Comparison of ENCODE assay signal across 13 cellular contexts in the genomic region with DNA sequence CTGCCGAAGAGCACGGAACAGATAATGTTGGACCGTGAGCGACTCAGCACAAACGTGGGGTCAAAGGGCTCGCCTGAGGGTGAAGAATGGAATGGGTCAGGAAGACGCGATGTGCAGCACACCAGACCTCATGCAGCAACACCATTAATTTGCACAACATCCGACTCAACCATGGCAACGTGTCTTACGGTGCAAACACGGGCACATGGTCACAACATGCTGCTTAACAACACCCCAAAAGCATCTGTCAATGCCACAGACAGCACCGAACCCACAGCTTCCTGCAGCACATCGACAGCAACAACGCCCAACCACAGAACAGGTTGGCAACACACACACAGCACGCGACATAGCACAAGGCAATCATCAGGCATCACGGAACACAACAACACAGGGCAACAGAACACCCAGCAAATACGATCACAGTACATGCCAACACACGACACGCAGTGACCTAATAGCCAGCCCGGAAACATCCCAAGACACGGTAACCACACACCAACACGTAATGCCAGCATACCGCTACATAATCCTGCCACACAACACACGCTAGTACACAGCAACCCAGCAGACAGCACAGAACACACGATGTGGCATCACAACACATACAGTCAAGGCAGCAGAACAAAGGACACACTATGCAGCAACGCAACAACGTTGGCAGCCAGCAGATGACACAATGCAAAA. TPM values are rescaled to one million over a fixed set of nuclear protein-coding genes. Genes with fewer than 3 reads are reported as not detected.
DNase-seq lines count a peak whose midpoint lies in the region; ATAC-seq, FAIRE-seq and TF ChIP-seq lines count a peak whose summit lies in the region.
"Not testable (repeated sequence)": the region's sequence is repeated elsewhere in the genome, so short reads cannot be mapped to it uniquely, and the experiment has no call there.
"Had no signal": no experiment of that assay in that cellular context is flagged by ENCODE, and none has a peak within 500 bp of the region (broad histone marks: within the 10 kb centered on the region; RNA-seq: fewer than 3 reads in every experiment).

No MANE protein-coding gene starts in this region.

- not testable (repeated sequence) for H3K9me1 ChIP-seq in K562 (ENCODE audit: control insufficient read depth, insufficient read depth, low read length)

- H3K4me3 Mint-ChIP-seq in CD4-positive, alpha-beta T cell, result peak overlapping the region; percentile 32
- peak overlapping the region; percentile 32 for H3K4me3 Mint-ChIP-seq in activated CD4-positive, alpha-beta T cell treated with anti-CD3 and anti-CD28 coated beads, Interleukin-2, amount 10 ng/mL, durations not matched to agents 24 days and 14 days
- H3K4me3 Mint-ChIP-seq in activated T-helper 1 cell treated with anti-CD3 and anti-CD28 coated beads, Interleukin-12 subunit alpha, Interleukin-12 subunit beta, Interleukin-2, Interleukin-4 antibody, amounts not matched to agents 30 ng/mL and 10 ng/mL and 1 ng/mL, durations not matched to agents 14 hours and 24 hours and 36 hours; neural crest cell: not testable (repeated sequence)

- H3K27ac Mint-ChIP-seq in CD4-positive, alpha-beta T cell, result peak overlapping the region; percentile 85
- peak overlapping the region; percentile 63 for H3K27ac Mint-ChIP-seq in activated CD4-positive, alpha-beta T cell treated with anti-CD3 and anti-CD28 coated beads, Interleukin-2, amount 10 ng/mL, durations not matched to agents 24 days and 14 days
- peak overlapping the region; percentile 4 for H3K27ac Mint-ChIP-seq in activated T-helper 1 cell treated with anti-CD3 and anti-CD28 coated beads, Interleukin-12 subunit alpha, Interleukin-12 subunit beta, Interleukin-2, Interleukin-4 antibody, amounts not matched to agents 30 ng/mL and 10 ng/mL and 1 ng/mL, durations not matched to agents 14 hours and 24 hours and 36 hours
- H3K27ac Mint-ChIP-seq in neural crest cell (ENCODE audit: unreplicated experiment), result peak overlapping the region; percentile 93

- not testable (repeated sequence) for H3K79me2 ChIP-seq in K562 (ENCODE audit: control insufficient read depth, insufficient read depth, low read length)

- peak overlapping the region in 1 of 2 experiments; percentile 56; a peak in 2 of 4 replicates for H3K9ac ChIP-seq in K562 (ENCODE audit: insufficient read depth in 1 of 2, low read depth in 2 of 2, low read length in 2 of 2)

- not testable (repeated sequence) for TF ChIP-seq POLR2A in K562 (conservative IDR thresholded peaks at IDR 0.05)

- peaks cover 42 to 48% of the 10 kb centered on the region in 2 experiments for H3K4me1 ChIP-seq in K562 (replicated peaks in 1 of 2; ENCODE audit: control insufficient read depth in 2 of 2, insufficient read depth in 2 of 2, low read length in 2 of 2)

- not testable (repeated sequence) for H3K9me3 Mint-ChIP-seq in CD4-positive, alpha-beta T cell; activated T-helper 1 cell treated with anti-CD3 and anti-CD28 coated beads, Interleukin-12 subunit alpha, Interleukin-12 subunit beta, Interleukin-2, Interleukin-4 antibody, amounts not matched to agents 30 ng/mL and 10 ng/mL and 1 ng/mL, durations not matched to agents 14 hours and 24 hours and 36 hours; neural crest cell
- H3K9me3 Mint-ChIP-seq in activated CD4-positive, alpha-beta T cell treated with anti-CD3 and anti-CD28 coated beads, Interleukin-2, amount 10 ng/mL, durations not matched to agents 24 days and 14 days, result peaks cover 15% of the 10 kb centered on the region

- peak overlapping the region; percentile 82 for H2AFZ ChIP-seq in K562 (ENCODE audit: low read depth, low read length)

- TF ChIP-seq CTCF in CD4-positive, alpha-beta T cell (IDR thresholded peaks at IDR 0.05); K562 (IDR thresholded peaks at IDR 0.05 in 2 of 3, conservative IDR thresholded peaks at IDR 0.05 in 1 of 3; ENCODE audit: insufficient read depth in 2 of 3, low read depth in 1 of 3, low read length in 3 of 3); foreskin fibroblast (IDR thresholded peaks at IDR 0.05; ENCODE audit: low read depth, low read length); neural crest cell (conservative IDR thresholded peaks at IDR 0.05): not testable (repeated sequence)

- WGBS in K562 (ENCODE audit: insufficient coverage, low coverage, missing lambda C conversion rate), result 54% methylated on average over 29 of the region's 29 CpGs

- not testable (repeated sequence) for H3K27ac ChIP-seq in CD4-positive, alpha-beta T cell (ENCODE audit: low read depth, low read length)
- H3K27ac ChIP-seq in K562 (ENCODE audit: extremely low read depth, low read depth, low read length), result peak overlapping the region; percentile 47; the same call in 1 of the 3 replicates

- not testable (repeated sequence) for H3K36me3 Mint-ChIP-seq in CD4-positive, alpha-beta T cell (ENCODE audit: low read depth); neural crest cell (ENCODE audit: low read depth)
- peaks cover 16% of the 10 kb centered on the region for H3K36me3 Mint-ChIP-seq in activated CD4-positive, alpha-beta T cell treated with anti-CD3 and anti-CD28 coated beads, Interleukin-2, amount 10 ng/mL, durations not matched to agents 24 days and 14 days (ENCODE audit: low read depth)
- H3K36me3 Mint-ChIP-seq in activated T-helper 1 cell treated with anti-CD3 and anti-CD28 coated beads, Interleukin-12 subunit alpha, Interleukin-12 subunit beta, Interleukin-2, Interleukin-4 antibody, amounts not matched to agents 30 ng/mL and 10 ng/mL and 1 ng/mL, durations not matched to agents 14 hours and 24 hours and 36 hours (ENCODE audit: low read depth), result peaks cover 21% of the 10 kb centered on the region

- DNase-seq in CD4-positive, alpha-beta T cell, result peak; percentile 44 to 88 (median 60)
- peak; percentile 80 for DNase-seq in MV-4-11 (lab: John Stamatoyannopoulos, UW)
- DNase-seq in activated CD4-positive, alpha-beta T cell treated with anti-CD3 and anti-CD28 coated beads, Interleukin-2, amount 10 ng/mL, durations not matched to agents 24 days and 14 days, result peak; percentile 86
- peak; percentile 44 for DNase-seq in activated T-helper 1 cell treated with anti-CD3 and anti-CD28 coated beads, Interleukin-12 subunit alpha, Interleukin-12 subunit beta, Interleukin-2, Interleukin-4 antibody, amounts not matched to agents 30 ng/mL and 10 ng/mL and 1 ng/mL, durations not matched to agents 14 hours and 24 hours and 36 hours (ENCODE audit: low spot score)
- DNase-seq in K562 (ENCODE audit: extremely low read depth in 1 of 4, low spot score in 3 of 4), result peak in 1 of 4 experiments; percentile 72
- peak; percentile 38 to 79 for DNase-seq in foreskin fibroblast
- not testable (repeated sequence) for DNase-seq in neural crest cell (ENCODE audit: low read depth, low spot score); stimulated activated naive CD8-positive, alpha-beta T cell treated with anti-CD3 and anti-CD28 coated beads, Interleukin-15, Interleukin-2, amounts not matched to agents 100 U/mL and 50 U/mL, for 24 hours

- peaks cover 24% of the 10 kb centered on the region for H3K4me1 Mint-ChIP-seq in CD4-positive, alpha-beta T cell (ENCODE audit: low read depth)
- H3K4me1 Mint-ChIP-seq in activated CD4-positive, alpha-beta T cell treated with anti-CD3 and anti-CD28 coated beads, Interleukin-2, amount 10 ng/mL, durations not matched to agents 24 days and 14 days, result peaks cover 18% of the 10 kb centered on the region
- H3K4me1 Mint-ChIP-seq in activated T-helper 1 cell treated with anti-CD3 and anti-CD28 coated beads, Interleukin-12 subunit alpha, Interleukin-12 subunit beta, Interleukin-2, Interleukin-4 antibody, amounts not matched to agents 30 ng/mL and 10 ng/mL and 1 ng/mL, durations not matched to agents 14 hours and 24 hours and 36 hours (ENCODE audit: low read depth), result peaks cover 12% of the 10 kb centered on the region
- H3K4me1 Mint-ChIP-seq in neural crest cell, result not testable (repeated sequence)

- not testable (repeated sequence) for TF ChIP-seq RAD21 in K562 (CRISPR knock-in tag; conservative IDR thresholded peaks at IDR 0.05 in 1 of 2, IDR thresholded peaks at IDR 0.05 in 1 of 2)

- not testable (repeated sequence) for H3K36me3 ChIP-seq in K562 (ENCODE audit: control insufficient read depth, insufficient read depth, low read length)

- not testable (repeated sequence) for H3K27me3 Mint-ChIP-seq in CD4-positive, alpha-beta T cell; activated CD4-positive, alpha-beta T cell treated with anti-CD3 and anti-CD28 coated beads, Interleukin-2, amount 10 ng/mL, durations not matched to agents 24 days and 14 days; activated T-helper 1 cell treated with anti-CD3 and anti-CD28 coated beads, Interleukin-12 subunit alpha, Interleukin-12 subunit beta, Interleukin-2, Interleukin-4 antibody, amounts not matched to agents 30 ng/mL and 10 ng/mL and 1 ng/mL, durations not matched to agents 14 hours and 24 hours and 36 hours (ENCODE audit: insufficient read depth); neural crest cell (ENCODE audit: low read depth)

- TF ChIP-seq EP300 in K562 (IDR thresholded peaks at IDR 0.05; ENCODE audit: low read length), result not testable (repeated sequence)

- not testable (repeated sequence) for H3K27me3 ChIP-seq in CD4-positive, alpha-beta T cell (ENCODE audit: control insufficient read depth, insufficient read depth, low read length); K562 (ENCODE audit: control insufficient read depth in 2 of 2, insufficient read depth in 2 of 2, low read length in 2 of 2)

- POLR2A ChIA-PET in CD4-positive, alpha-beta T cell (lab: Charles Lee), result interaction anchor here (0.6 to 1.5 kb wide), 5 partner anchors 28 to 435 kb away, joined by 3 to 8 read pairs (median 4); a partner anchor contains a TSS
- POLR2A ChIA-PET in K562 (lab: Yijun Ruan, JAX), result not testable (repeated sequence)

- not testable (repeated sequence) for H4K20me1 ChIP-seq in K562 (replicated peaks; ENCODE audit: control insufficient read depth, insufficient read depth, low read length)

- not testable (repeated sequence) for FAIRE-seq in K562 (lab: Jason Lieb, UNC)

- peak overlapping the region; percentile 73 for H3K4me2 ChIP-seq in K562 (ENCODE audit: insufficient read depth, low read length)

- peak; percentile 92 for ATAC-seq in CD4-positive, alpha-beta T cell (ENCODE audit: poor library complexity)
- peak; percentile 67 for ATAC-seq in K562
- ATAC-seq in stimulated activated naive CD8-positive, alpha-beta T cell treated with anti-CD3 and anti-CD28 coated beads, Interleukin-15, Interleukin-2, amounts not matched to agents 100 U/mL and 50 U/mL, for 24 hours, result peak; percentile 48

- TSS peak; percentile 64 for BruUV-seq in K562 (replicated peaks; lab: Mats Ljungman, UMichigan)

- CTCF ChIA-PET in CD4-positive, alpha-beta T cell (lab: Charles Lee); K562 (lab: Yijun Ruan, JAX; ENCODE audit: low intra/inter-chr PET ratio): not testable (repeated sequence)

- intact Hi-C loops in CD4-positive, alpha-beta T cell (cut with DNase I, micrococcal nuclease), result loop anchor here in 1 of 2 experiments (2.0 kb wide), 1 partner anchor 436 kb away; no protein-coding TSS in a partner anchor
- intact Hi-C loops in activated CD4-positive, alpha-beta T cell treated with anti-CD3 and anti-CD28 coated beads, Interleukin-2, amount 10 ng/mL, durations not matched to agents 24 days and 14 days (cut with micrococcal nuclease); activated T-helper 1 cell treated with anti-CD3 and anti-CD28 coated beads, Interleukin-12 subunit alpha, Interleukin-12 subunit beta, Interleukin-2, Interleukin-4 antibody, amounts not matched to agents 30 ng/mL and 10 ng/mL and 1 ng/mL, durations not matched to agents 14 hours and 24 hours and 36 hours (cut with micrococcal nuclease); K562 (cut with micrococcal nuclease): not testable (repeated sequence)

- not testable (repeated sequence) for H3K9me3 ChIP-seq in CD4-positive, alpha-beta T cell (ENCODE audit: control insufficient read depth, low read length); K562 (replicated peaks; ENCODE audit: control insufficient read depth, insufficient read depth, low read depth, low read length)

- in situ Hi-C loops in K562 (cut with MboI), result not testable (repeated sequence)

- H3K4me3 ChIP-seq in K562; foreskin fibroblast (ENCODE audit: low read depth in 1 of 2, low read length in 2 of 2): not testable (repeated sequence)

RNA-seq across cellular contexts. Expression of a gene that starts 23.4 kb away (rescaled TPM):
- not detected for total RNA-seq in CD4-positive, alpha-beta T cell
- total RNA-seq in activated CD4-positive, alpha-beta T cell treated with anti-CD3 and anti-CD28 coated beads, Interleukin-2, amount 10 ng/mL, durations not matched to agents 24 days and 14 days, result not detected in 2 replicates
- total RNA-seq in activated T-helper 1 cell treated with anti-CD3 and anti-CD28 coated beads, Interleukin-12 subunit alpha, Interleukin-12 subunit beta, Interleukin-2, Interleukin-4 antibody, amounts not matched to agents 30 ng/mL and 10 ng/mL and 1 ng/mL, durations not matched to agents 14 hours and 24 hours and 36 hours, result not detected in 2 replicates
- total RNA-seq in K562 (2011; cell fraction: chromatin; rRNA removed; ENCODE audit: low replicate concordance), result not detected in 2 replicates
- total RNA-seq in K562 (2011; cell fraction: nucleolus; rRNA removed), result not detected in 2 replicates
- total RNA-seq in K562 (2011; cell fraction: nucleoplasm; rRNA removed), result not detected in 2 replicates
- not detected in 2 replicates for total RNA-seq in K562 (2014; rRNA removed)
- not detected in 2 replicates for total RNA-seq in K562 (2014; rRNA removed; fragmentation: Illumina TruSeq; extraction: Trizol)
- total RNA-seq in K562 (2015; rRNA removed; fragmentation: Illumina TruSeq; extraction: Trizol), result not detected in 2 replicates
- total RNA-seq in K562 (2021), result 0.31 and 0.65 TPM in 2 replicates
- polyA plus RNA-seq in K562 (2011; rRNA removed), result not detected in 2 replicates
- polyA plus RNA-seq in K562 (2011; cell fraction: cytosol; rRNA removed), result not detected in 2 replicates
- not detected in 2 replicates for polyA plus RNA-seq in K562 (2011; cell fraction: nucleus; rRNA removed)
- not detected in 2 replicates for polyA plus RNA-seq in K562 (2012)
- not detected in 2 replicates for polyA plus RNA-seq in K562 (2014; fragmentation: Illumina TruSeq; extraction: Trizol)
- not detected for polyA plus RNA-seq in K562 (2014; fragmentation: Nextera tagmentation; extraction: Ambion mirVana)
- not detected in 2 replicates for polyA plus RNA-seq in K562 (2014; rRNA removed)
- not detected in 2 replicates for polyA minus RNA-seq in K562 (2011; rRNA and poly(A)+ RNA removed)
- not detected in 2 replicates for polyA minus RNA-seq in K562 (2011; cell fraction: cytosol; rRNA and poly(A)+ RNA removed)
- polyA minus RNA-seq in K562 (2011; cell fraction: nucleus; rRNA and poly(A)+ RNA removed), result not detected in 2 replicates
- total RNA-seq in neural crest cell, result not detected in 2 replicates
- total RNA-seq: cerebellum, GM23338, Peyer's patch, SJSA1, testis had no signal

RNA-seq across cellular contexts. Expression of a gene that starts 27.9 kb away (rescaled TPM):
- 100 to 1,000 TPM; 150 to 151 TPM for total RNA-seq in CD4-positive, alpha-beta T cell
- 88.9 and 94.4 TPM in 2 replicates for total RNA-seq in activated CD4-positive, alpha-beta T cell treated with anti-CD3 and anti-CD28 coated beads, Interleukin-2, amount 10 ng/mL, durations not matched to agents 24 days and 14 days
- total RNA-seq in activated T-helper 1 cell treated with anti-CD3 and anti-CD28 coated beads, Interleukin-12 subunit alpha, Interleukin-12 subunit beta, Interleukin-2, Interleukin-4 antibody, amounts not matched to agents 30 ng/mL and 10 ng/mL and 1 ng/mL, durations not matched to agents 14 hours and 24 hours and 36 hours, result 100 and 104 TPM in 2 replicates
- 63.0 and 140 TPM in 2 replicates for total RNA-seq in K562 (2011; cell fraction: chromatin; rRNA removed; ENCODE audit: low replicate concordance)
- 93.6 and 96.2 TPM in 2 replicates for total RNA-seq in K562 (2011; cell fraction: nucleolus; rRNA removed)
- total RNA-seq in K562 (2011; cell fraction: nucleoplasm; rRNA removed), result 80.4 and 98.4 TPM in 2 replicates
- total RNA-seq in K562 (2014; rRNA removed) (104 and 120 TPM in 2 replicates), K562 (2014; rRNA removed; fragmentation: Illumina TruSeq; extraction: Trizol) (51.2 and 71.0 TPM in 2 replicates), K562 (2015; rRNA removed; fragmentation: Illumina TruSeq; extraction: Trizol) (92.0 and 92.9 TPM in 2 replicates), K562 (2021) (111 and 114 TPM in 2 replicates), neural crest cell (109 and 113 TPM in 2 replicates)
- polyA plus RNA-seq in K562 (2011; rRNA removed) (41.1 and 52.0 TPM in 2 replicates), K562 (2014; fragmentation: Illumina TruSeq; extraction: Trizol) (65.7 and 78.9 TPM in 2 replicates), K562 (2014; fragmentation: Nextera tagmentation; extraction: Ambion mirVana) (10 to 100 TPM in 1 of 2 experiments, 1 to 10 TPM in 1; 9.6 to 19.1 TPM), K562 (2014; rRNA removed) (81.3 and 92.5 TPM in 2 replicates)
- 56.6 and 123 TPM in 2 replicates for polyA plus RNA-seq in K562 (2011; cell fraction: cytosol; rRNA removed)
- 86.2 and 132 TPM in 2 replicates for polyA plus RNA-seq in K562 (2011; cell fraction: nucleus; rRNA removed)
- polyA plus RNA-seq in K562 (2012), result 87.1 and 100 TPM in 2 replicates
- 18.5 and 29.1 TPM in 2 replicates for polyA minus RNA-seq in K562 (2011; rRNA and poly(A)+ RNA removed)
- polyA minus RNA-seq in K562 (2011; cell fraction: cytosol; rRNA and poly(A)+ RNA removed), result 35.9 and 41.9 TPM in 2 replicates
- polyA minus RNA-seq in K562 (2011; cell fraction: nucleus; rRNA and poly(A)+ RNA removed), result 31.8 and 35.2 TPM in 2 replicates

RNA-seq across cellular contexts. Expression of a gene that starts 48.8 kb away (rescaled TPM):
- 10 to 100 TPM; 26.6 to 26.9 TPM for total RNA-seq in CD4-positive, alpha-beta T cell
- 36.3 and 41.0 TPM in 2 replicates for total RNA-seq in activated CD4-positive, alpha-beta T cell treated with anti-CD3 and anti-CD28 coated beads, Interleukin-2, amount 10 ng/mL, durations not matched to agents 24 days and 14 days
- 40.6 and 45.5 TPM in 2 replicates for total RNA-seq in activated T-helper 1 cell treated with anti-CD3 and anti-CD28 coated beads, Interleukin-12 subunit alpha, Interleukin-12 subunit beta, Interleukin-2, Interleukin-4 antibody, amounts not matched to agents 30 ng/mL and 10 ng/mL and 1 ng/mL, durations not matched to agents 14 hours and 24 hours and 36 hours
- 17.4 and 18.8 TPM in 2 replicates for total RNA-seq in K562 (2011; cell fraction: chromatin; rRNA removed; ENCODE audit: low replicate concordance)
- total RNA-seq in K562 (2011; cell fraction: nucleolus; rRNA removed), result 12.3 and 13.6 TPM in 2 replicates
- total RNA-seq in K562 (2011; cell fraction: nucleoplasm; rRNA removed), result 11.1 and 23.1 TPM in 2 replicates
- total RNA-seq in K562 (2014; rRNA removed) (11.9 and 14.8 TPM in 2 replicates), K562 (2014; rRNA removed; fragmentation: Illumina TruSeq; extraction: Trizol) (1.9 and 4.2 TPM in 2 replicates), K562 (2015; rRNA removed; fragmentation: Illumina TruSeq; extraction: Trizol) (7.7 and 9.2 TPM in 2 replicates), K562 (2021) (15.4 and 15.6 TPM in 2 replicates), neural crest cell (14.1 and 15.2 TPM in 2 replicates)
- polyA plus RNA-seq in K562 (2011; rRNA removed) (11.7 and 14.6 TPM in 2 replicates), K562 (2014; fragmentation: Illumina TruSeq; extraction: Trizol) (9.0 and 14.6 TPM in 2 replicates), K562 (2014; fragmentation: Nextera tagmentation; extraction: Ambion mirVana) (under 1 TPM; 0.28 to 0.92 TPM), K562 (2014; rRNA removed) (20.4 and 20.9 TPM in 2 replicates)
- polyA plus RNA-seq in K562 (2011; cell fraction: cytosol; rRNA removed), result 24.7 and 32.5 TPM in 2 replicates
- 23.7 and 28.9 TPM in 2 replicates for polyA plus RNA-seq in K562 (2011; cell fraction: nucleus; rRNA removed)
- polyA plus RNA-seq in K562 (2012), result 15.9 and 29.9 TPM in 2 replicates
- polyA minus RNA-seq in K562 (2011; rRNA and poly(A)+ RNA removed), result 2.0 and 2.6 TPM in 2 replicates
- polyA minus RNA-seq in K562 (2011; cell fraction: cytosol; rRNA and poly(A)+ RNA removed), result 2.4 and 3.2 TPM in 2 replicates
- 1.8 and 3.1 TPM in 2 replicates for polyA minus RNA-seq in K562 (2011; cell fraction: nucleus; rRNA and poly(A)+ RNA removed)

RNA-seq across cellular contexts. Expression of a gene that starts 51.5 kb away (rescaled TPM):
- total RNA-seq in CD4-positive, alpha-beta T cell, result not detected
- 0.56 TPM in 1 of 2 replicates, not detected in the other for total RNA-seq in activated CD4-positive, alpha-beta T cell treated with anti-CD3 and anti-CD28 coated beads, Interleukin-2, amount 10 ng/mL, durations not matched to agents 24 days and 14 days
- total RNA-seq in activated T-helper 1 cell treated with anti-CD3 and anti-CD28 coated beads, Interleukin-12 subunit alpha, Interleukin-12 subunit beta, Interleukin-2, Interleukin-4 antibody, amounts not matched to agents 30 ng/mL and 10 ng/mL and 1 ng/mL, durations not matched to agents 14 hours and 24 hours and 36 hours, result 0.91 TPM in 1 of 2 replicates, not detected in the other
- 2.7 and 4.0 TPM in 2 replicates for total RNA-seq in K562 (2011; cell fraction: chromatin; rRNA removed; ENCODE audit: low replicate concordance)
- not detected in 2 replicates for total RNA-seq in K562 (2011; cell fraction: nucleolus; rRNA removed)
- not detected in 2 replicates for total RNA-seq in K562 (2011; cell fraction: nucleoplasm; rRNA removed)
- total RNA-seq in K562 (2014; rRNA removed) (not detected in 2 replicates), K562 (2014; rRNA removed; fragmentation: Illumina TruSeq; extraction: Trizol) (not detected in 2 replicates), K562 (2015; rRNA removed; fragmentation: Illumina TruSeq; extraction: Trizol) (not detected in 2 replicates), K562 (2021) (not detected in 2 replicates), neural crest cell (6.9 and 9.9 TPM in 2 replicates)
- polyA plus RNA-seq in K562 (2011; rRNA removed) (not detected in 2 replicates), K562 (2014; fragmentation: Illumina TruSeq; extraction: Trizol) (not detected in 2 replicates), K562 (2014; fragmentation: Nextera tagmentation; extraction: Ambion mirVana) (not detected), K562 (2014; rRNA removed) (0.21 and 1.1 TPM in 2 replicates)
- polyA plus RNA-seq in K562 (2011; cell fraction: cytosol; rRNA removed), result not detected in 2 replicates
- 0.74 TPM in 1 of 2 replicates, not detected in the other for polyA plus RNA-seq in K562 (2011; cell fraction: nucleus; rRNA removed)
- polyA plus RNA-seq in K562 (2012), result 0.93 TPM in 1 of 2 replicates, not detected in the other
- polyA minus RNA-seq in K562 (2011; rRNA and poly(A)+ RNA removed), result not detected in 2 replicates
- not detected in 2 replicates for polyA minus RNA-seq in K562 (2011; cell fraction: cytosol; rRNA and poly(A)+ RNA removed)
- not detected in 2 replicates for polyA minus RNA-seq in K562 (2011; cell fraction: nucleus; rRNA and poly(A)+ RNA removed)
- total RNA-seq: GM23338, SJSA1 had no signal
- polyA plus RNA-seq: GM23338 had no signal

RNA-seq across cellular contexts. Expression of a gene that starts 55.2 kb away (rescaled TPM):
- total RNA-seq in CD4-positive, alpha-beta T cell, result not detected
- not detected in 2 replicates for total RNA-seq in activated CD4-positive, alpha-beta T cell treated with anti-CD3 and anti-CD28 coated beads, Interleukin-2, amount 10 ng/mL, durations not matched to agents 24 days and 14 days
- not detected in 2 replicates for total RNA-seq in activated T-helper 1 cell treated with anti-CD3 and anti-CD28 coated beads, Interleukin-12 subunit alpha, Interleukin-12 subunit beta, Interleukin-2, Interleukin-4 antibody, amounts not matched to agents 30 ng/mL and 10 ng/mL and 1 ng/mL, durations not matched to agents 14 hours and 24 hours and 36 hours
- total RNA-seq in K562 (2011; cell fraction: chromatin; rRNA removed; ENCODE audit: low replicate concordance), result not detected in 2 replicates
- total RNA-seq in K562 (2011; cell fraction: nucleolus; rRNA removed), result not detected in 2 replicates
- not detected in 2 replicates for total RNA-seq in K562 (2011; cell fraction: nucleoplasm; rRNA removed)
- total RNA-seq in K562 (2014; rRNA removed) (not detected in 2 replicates), K562 (2014; rRNA removed; fragmentation: Illumina TruSeq; extraction: Trizol) (not detected in 2 replicates), K562 (2015; rRNA removed; fragmentation: Illumina TruSeq; extraction: Trizol) (not detected in 2 replicates), K562 (2021) (0.22 TPM in 1 of 2 replicates, not detected in the other), neural crest cell (not detected in 2 replicates)
- polyA plus RNA-seq in K562 (2011; rRNA removed) (not detected in 2 replicates), K562 (2014; fragmentation: Illumina TruSeq; extraction: Trizol) (not detected in 2 replicates), K562 (2014; fragmentation: Nextera tagmentation; extraction: Ambion mirVana) (not detected), K562 (2014; rRNA removed) (not detected in 2 replicates)
- polyA plus RNA-seq in K562 (2011; cell fraction: cytosol; rRNA removed), result not detected in 2 replicates
- polyA plus RNA-seq in K562 (2011; cell fraction: nucleus; rRNA removed), result not detected in 2 replicates
- not detected in 2 replicates for polyA plus RNA-seq in K562 (2012)
- not detected in 2 replicates for polyA minus RNA-seq in K562 (2011; rRNA and poly(A)+ RNA removed)
- not detected in 2 replicates for polyA minus RNA-seq in K562 (2011; cell fraction: cytosol; rRNA and poly(A)+ RNA removed)
- not detected in 2 replicates for polyA minus RNA-seq in K562 (2011; cell fraction: nucleus; rRNA and poly(A)+ RNA removed)
- total RNA-seq: cerebellum, GM23338, Peyer's patch, SJSA1 had no signal
- polyA plus RNA-seq: GM23338 had no signal

Comparison
In these comparisons a context has a peak if more than half of its experiments do, and no peak if none do; other contexts are left out.
1. H3K27ac Mint-ChIP-seq: peak in every context shown above with its lines; median percentile 93 in neural crest cell; 85 in CD4-positive, alpha-beta T cell; 63 in activated CD4-positive, alpha-beta T cell treated with anti-CD3 and anti-CD28 coated beads, Interleukin-2, amount 10 ng/mL, durations not matched to agents 24 days and 14 days; 4 in activated T-helper 1 cell treated with anti-CD3 and anti-CD28 coated beads, Interleukin-12 subunit alpha, Interleukin-12 subunit beta, Interleukin-2, Interleukin-4 antibody, amounts not matched to agents 30 ng/mL and 10 ng/mL and 1 ng/mL, durations not matched to agents 14 hours and 24 hours and 36 hours.